ENCODE assay signal across 1 cellular context in genomic region chr12:104684884-104685283, GRCh38.
A peak's percentile ranks its signal among the peaks of the same experiment; 100 is the strongest.
TF ChIP-seq lines count a peak whose summit lies in the region.

No MANE protein-coding gene starts in this region.

TF ChIP-seq in K562, 482 proteins besides CTCF, POLR2A, EP300 and RAD21 (continued from another document):
- TF ChIP-seq PBX2 (CRISPR knock-in tag; IDR thresholded peaks at IDR 0.05; ENCODE audit: low read depth): no peak
- 0 out of 2 replicates have a peak, but pooled peaks have one; percentile 27 for TF ChIP-seq PBX2 (tag; conservative IDR thresholded peaks at IDR 0.05; ENCODE audit: low read depth)
- no peak for TF ChIP-seq USF2 (CRISPR knock-in tag; IDR thresholded peaks at IDR 0.05)
- TF ChIP-seq CBFA2T3 (IDR thresholded peaks at IDR 0.05): peak; percentile 27
- TF ChIP-seq ARID3B (CRISPR knock-in tag; IDR thresholded peaks at IDR 0.05; ENCODE audit: borderline replicate concordance): no peak
- TF ChIP-seq NEUROD1 (IDR thresholded peaks at IDR 0.05; ENCODE audit: borderline replicate concordance, low read depth, low read length, partially characterized antibody): no peak
- TF ChIP-seq ZNF311 (CRISPR knock-in tag; IDR thresholded peaks at IDR 0.05): no peak
- TF ChIP-seq ZC3H11A (IDR thresholded peaks at IDR 0.05; ENCODE audit: low read depth, low read length): no peak
- TF ChIP-seq ARHGAP35 (IDR thresholded peaks at IDR 0.05; ENCODE audit: partially characterized antibody): no peak
